ENCODE assay signal across 14 cellular contexts in the genomic region with DNA sequence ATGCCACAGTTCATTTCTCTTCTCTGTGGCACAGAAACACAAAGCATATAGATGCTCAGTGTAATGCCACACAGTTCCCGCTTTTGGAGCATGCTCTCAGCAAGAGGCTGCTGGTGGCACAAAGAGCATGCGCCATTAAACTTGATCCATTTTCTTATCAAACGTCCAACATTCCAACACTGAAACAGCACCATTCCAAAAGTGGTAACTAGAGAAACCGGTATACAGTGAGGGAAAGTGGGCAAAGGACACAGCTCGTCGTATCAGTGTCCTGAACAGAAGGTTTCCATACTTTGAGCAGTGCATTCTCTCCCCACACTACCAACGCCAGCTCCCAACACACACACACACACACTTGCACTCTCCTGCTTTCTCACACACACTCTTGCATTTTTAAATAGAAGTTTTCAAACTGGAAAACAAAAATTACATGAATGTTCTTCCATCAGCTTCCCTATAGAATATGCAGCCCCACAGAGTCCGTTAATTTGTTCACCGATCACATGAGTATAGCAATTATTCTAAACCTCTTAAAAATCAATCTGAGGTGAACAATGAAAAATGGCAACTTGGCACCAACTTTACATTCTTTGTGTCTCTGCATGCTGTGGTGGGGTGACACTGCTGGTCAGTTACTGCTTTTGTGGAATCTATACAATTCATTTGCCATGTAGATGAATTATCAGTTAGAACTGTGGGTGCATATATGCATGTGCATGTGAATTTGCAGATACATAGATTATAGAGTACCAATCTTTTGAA. TPM values are rescaled to one million over a fixed set of nuclear protein-coding genes. Genes with fewer than 3 reads are reported as not detected.
DNase-seq lines count a peak whose midpoint lies in the region; ATAC-seq and TF ChIP-seq lines count a peak whose summit lies in the region.
"Had no signal": no experiment of that assay in that cellular context is flagged by ENCODE, and none has a peak within 500 bp of the region (broad histone marks: within the 10 kb centered on the region; RNA-seq: fewer than 3 reads in every experiment).

No MANE protein-coding gene starts in this region.

- no peak for TF ChIP-seq CTCF in body of pancreas (IDR thresholded peaks at IDR 0.05)
- TF ChIP-seq CTCF in retinal pigment epithelial cell (conservative IDR thresholded peaks at IDR 0.05; ENCODE audit: low read depth, low read length), result no peak
- no peak for TF ChIP-seq CTCF in vagina (IDR thresholded peaks at IDR 0.05)

- H3K27me3 ChIP-seq in body of pancreas (no peaks in the 10 kb centered on the region), vagina (no peaks in the 10 kb centered on the region)
- H3K27me3 ChIP-seq: BLaER1 treated with 17β-estradiol and CSF1 and Interleukin-3, amounts not matched to agents 10 nM and 100 nM; colonic mucosa had no signal

- POLR2A ChIA-PET in activated CD4-positive, alpha-beta T cell treated with anti-CD3 and anti-CD28 coated beads for 36 hours (lab: Charles Lee), result no interaction called here

- TF ChIP-seq POLR2A in body of pancreas (IDR thresholded peaks at IDR 0.05) (peak in 2 of 3 donors; percentile 59 to 74), vagina (IDR thresholded peaks at IDR 0.05) (no peak)

- H3K4me1 Mint-ChIP-seq in activated CD4-positive, alpha-beta T cell treated with anti-CD3 and anti-CD28 coated beads for 36 hours, result peaks cover 3% of the 10 kb centered on the region
- H3K4me1 Mint-ChIP-seq: stimulated activated memory B cell treated with anti-CD40 and anti-IgM and Interleukin-4, amounts not matched to agents 10 μg/mL and 1 μg/mL and 100 μg/mL, for 72 hours had no signal

- H3K9me3 Mint-ChIP-seq in activated CD4-positive, alpha-beta T cell treated with anti-CD3 and anti-CD28 coated beads for 36 hours (ENCODE audit: low read depth), result no peaks in the 10 kb centered on the region
- H3K9me3 Mint-ChIP-seq: activated T-helper 2 cell treated with anti-CD3 and anti-CD28 coated beads, Interferon-gamma antibody, Interleukin-2, Interleukin-4, amounts not matched to agents 10 μg/mL and 5 μg/mL and 100 μg/mL, durations not matched to agents 14 hours and 24 hours and 36 hours; stimulated activated memory B cell treated with anti-CD40 and anti-IgM and Interleukin-4, amounts not matched to agents 10 μg/mL and 1 μg/mL and 100 μg/mL, for 72 hours had no signal

- H3K4me1 ChIP-seq in body of pancreas, result peaks cover 57% of the 10 kb centered on the region
- H3K4me1 ChIP-seq in vagina, result peaks cover 40% of the 10 kb centered on the region
- H3K4me1 ChIP-seq: colonic mucosa had no signal

- peak overlapping the region; percentile 73 to 100 (median 89) for H3K27ac ChIP-seq in body of pancreas
- H3K27ac ChIP-seq in vagina, result no peak overlapping the region
- H3K27ac ChIP-seq: BLaER1 treated with 17β-estradiol and CSF1 and Interleukin-3, amounts not matched to agents 10 nM and 100 nM; RWPE1 had no signal

- H3K9me3 ChIP-seq in body of pancreas (no peaks in the 10 kb centered on the region), vagina (no peaks in the 10 kb centered on the region)
- H3K9me3 ChIP-seq: colonic mucosa had no signal

- no peaks in the 10 kb centered on the region for H3K36me3 Mint-ChIP-seq in activated CD4-positive, alpha-beta T cell treated with anti-CD3 and anti-CD28 coated beads for 36 hours (ENCODE audit: low read depth)
- H3K36me3 Mint-ChIP-seq: stimulated activated memory B cell treated with anti-CD40 and anti-IgM and Interleukin-4, amounts not matched to agents 10 μg/mL and 1 μg/mL and 100 μg/mL, for 72 hours had no signal

- H3K27ac Mint-ChIP-seq in activated CD4-positive, alpha-beta T cell treated with anti-CD3 and anti-CD28 coated beads for 36 hours, result no peak overlapping the region
- H3K27ac Mint-ChIP-seq: activated T-helper 2 cell treated with anti-CD3 and anti-CD28 coated beads, Interferon-gamma antibody, Interleukin-2, Interleukin-4, amounts not matched to agents 10 μg/mL and 5 μg/mL and 100 μg/mL, durations not matched to agents 14 hours and 24 hours and 36 hours; naive thymus-derived CD8-positive, alpha-beta T cell; stimulated activated memory B cell treated with anti-CD40 and anti-IgM and Interleukin-4, amounts not matched to agents 10 μg/mL and 1 μg/mL and 100 μg/mL, for 72 hours had no signal

- ATAC-seq in body of pancreas (peak; percentile 88), left ventricle myocardium superior (peak; percentile 88)
- no peak for ATAC-seq in activated CD4-positive, alpha-beta T cell treated with anti-CD3 and anti-CD28 coated beads for 36 hours
- ATAC-seq: naive thymus-derived CD8-positive, alpha-beta T cell; stimulated activated memory B cell treated with anti-CD40 and anti-IgM and Interleukin-4, amounts not matched to agents 10 μg/mL and 1 μg/mL and 100 μg/mL, for 72 hours had no signal

- H3K4me3 ChIP-seq in body of pancreas (no peak overlapping the region), retinal pigment epithelial cell (ENCODE audit: low read length) (peak overlapping the region; percentile 98), vagina (no peak overlapping the region)
- H3K4me3 ChIP-seq: BLaER1 treated with 17β-estradiol and CSF1 and Interleukin-3, amounts not matched to agents 10 nM and 100 nM; colonic mucosa had no signal

- H3K27me3 Mint-ChIP-seq in activated CD4-positive, alpha-beta T cell treated with anti-CD3 and anti-CD28 coated beads for 36 hours, result peaks cover 50% of the 10 kb centered on the region

- H3K36me3 ChIP-seq in body of pancreas (replicated peaks in 1 of 2; ENCODE audit: insufficient read depth in 1 of 2, low read depth in 2 of 2) (no peaks in the 10 kb centered on the region), vagina (no peaks in the 10 kb centered on the region)
- H3K36me3 ChIP-seq: BLaER1 treated with 17β-estradiol and CSF1 and Interleukin-3, amounts not matched to agents 10 nM and 100 nM; colonic mucosa had no signal

- peak; percentile 24 for DNase-seq in DMS79 (lab: John Stamatoyannopoulos, UW)
- DNase-seq in body of pancreas, result peak; percentile 57 to 78 (median 72)
- no peak for DNase-seq in left ventricle myocardium superior
- DNase-seq in retinal pigment epithelial cell (ENCODE audit: low read depth), result no peak
- no peak for DNase-seq in activated CD4-positive, alpha-beta T cell treated with anti-CD3 and anti-CD28 coated beads for 36 hours
- no peak for DNase-seq in vagina (ENCODE audit: extremely low spot score in 2 of 2)
- no peak for DNase-seq in activated CD8-positive, alpha-beta memory T cell treated with anti-CD3 and anti-CD28 coated beads, Interleukin-2, amount 50 U/mL, for 4 hours
- no peak for DNase-seq in effector CD8-positive, alpha-beta T cell (lab: John Stamatoyannopoulos, UW)
- DNase-seq: colonic mucosa; naive thymus-derived CD8-positive, alpha-beta T cell had no signal

- WGBS in body of pancreas, 2 donors, result 10 to 14% methylated on average over 9 of the region's 9 CpGs

- intact Hi-C loops in body of pancreas (cut with DNase I), result no loop called here
- intact Hi-C loops in left ventricle myocardium superior (cut with micrococcal nuclease), result no loop called here
- intact Hi-C loops in activated CD4-positive, alpha-beta T cell treated with anti-CD3 and anti-CD28 coated beads for 36 hours (cut with DNase I, micrococcal nuclease), result no loop called here
- intact Hi-C loops in vagina (cut with DNase I), result no loop called here

- H3K4me3 Mint-ChIP-seq in activated CD4-positive, alpha-beta T cell treated with anti-CD3 and anti-CD28 coated beads for 36 hours, result no peak overlapping the region
- H3K4me3 Mint-ChIP-seq: naive thymus-derived CD8-positive, alpha-beta T cell; stimulated activated memory B cell treated with anti-CD40 and anti-IgM and Interleukin-4, amounts not matched to agents 10 μg/mL and 1 μg/mL and 100 μg/mL, for 72 hours had no signal

- CTCF ChIA-PET in activated CD4-positive, alpha-beta T cell treated with anti-CD3 and anti-CD28 coated beads for 36 hours (lab: Charles Lee), result no interaction called here

RNA-seq across cellular contexts. Expression of a gene that starts 5.8 kb away (rescaled TPM):
- total RNA-seq in body of pancreas, result 10 to 100 TPM; 47.0 to 65.9 TPM
- total RNA-seq in left ventricle myocardium superior, result 110 TPM
- total RNA-seq in activated CD4-positive, alpha-beta T cell treated with anti-CD3 and anti-CD28 coated beads for 36 hours, result not detected
- total RNA-seq in vagina, result 73.4 TPM
- total RNA-seq: activated T-helper 2 cell treated with anti-CD3 and anti-CD28 coated beads, Interferon-gamma antibody, Interleukin-2, Interleukin-4, amounts not matched to agents 10 μg/mL and 5 μg/mL and 100 μg/mL, durations not matched to agents 14 hours and 24 hours and 36 hours; naive thymus-derived CD8-positive, alpha-beta T cell had no signal

Comparison
In these comparisons a context has a peak if more than half of its experiments do, and no peak if none do; other contexts are left out.
1. DNase-seq: peak in DMS79 (single experiment) and body of pancreas (4 of 4); none in left ventricle myocardium superior (single experiment), retinal pigment epithelial cell (single experiment), activated CD4-positive, alpha-beta T cell treated with anti-CD3 and anti-CD28 coated beads for 36 hours (single experiment), vagina (0 of 2), activated CD8-positive, alpha-beta memory T cell treated with anti-CD3 and anti-CD28 coated beads, Interleukin-2, amount 50 U/mL, for 4 hours (single experiment) and effector CD8-positive, alpha-beta T cell (single experiment).
2. POLR2A ChIP-seq: peak in body of pancreas (2 of 3); none in vagina (0 of 2).
3. RNA of a gene that starts 5.8 kb away (total RNA-seq): 110 TPM in left ventricle myocardium superior (single experiment), 73.4 TPM in vagina (single experiment) and 47.0 to 65.9 TPM in body of pancreas; not detected in activated CD4-positive, alpha-beta T cell treated with anti-CD3 and anti-CD28 coated beads for 36 hours; every median in the first group is over 10 times any median in the second.